Comparison of ENCODE assay signal across 2 cellular contexts in the genomic region with DNA sequence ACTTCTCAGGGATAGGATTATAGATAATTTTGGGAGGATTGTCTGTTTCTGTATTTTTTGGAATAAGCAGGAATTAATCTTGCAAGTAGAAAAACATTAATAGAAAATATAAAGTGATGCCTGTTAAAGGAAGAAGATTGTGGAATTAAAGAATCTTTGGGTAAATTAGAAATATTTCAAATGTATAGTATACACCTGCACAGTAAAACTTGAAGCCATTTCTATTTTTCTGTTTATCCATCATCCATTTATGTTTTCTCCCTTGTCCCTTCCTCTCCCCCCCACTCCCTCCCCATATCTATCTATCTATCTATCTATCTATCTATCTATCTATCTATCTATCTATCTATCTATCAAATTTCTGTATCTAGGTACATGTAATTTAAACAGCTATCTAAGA.
TF ChIP-seq lines count a peak whose summit lies in the region.

No MANE protein-coding gene starts in this region.

TF ChIP-seq in HepG2, 621 proteins besides CTCF, POLR2A, EP300 and RAD21:
- TF ChIP-seq TRIM24 (CRISPR knock-in tag; IDR thresholded peaks at IDR 0.05) = no peak
- peak; percentile 84 for TF ChIP-seq HNRNPK (IDR thresholded peaks at IDR 0.05; ENCODE audit: low read depth, low read length, poor library complexity, severe bottlenecking)

TF ChIP-seq in K562, 482 proteins besides CTCF, POLR2A, EP300 and RAD21:
- TF ChIP-seq MYBL2 (IDR thresholded peaks at IDR 0.05; ENCODE audit: low read depth) = no peak
- TF ChIP-seq MYBL2 (CRISPR knock-in tag; IDR thresholded peaks at IDR 0.05; ENCODE audit: borderline replicate concordance) = no peak
- no peak for TF ChIP-seq XRCC5 (IDR thresholded peaks at IDR 0.05; ENCODE audit: low read depth, low read length)
- peak; percentile 56 for TF ChIP-seq HNRNPK (IDR thresholded peaks at IDR 0.05; ENCODE audit: low read depth, low read length, poor library complexity, severe bottlenecking)
- peak; percentile 64 for TF ChIP-seq DACH1 (IDR thresholded peaks at IDR 0.05; ENCODE audit: partially characterized antibody)
- TF ChIP-seq, protein P1, sequence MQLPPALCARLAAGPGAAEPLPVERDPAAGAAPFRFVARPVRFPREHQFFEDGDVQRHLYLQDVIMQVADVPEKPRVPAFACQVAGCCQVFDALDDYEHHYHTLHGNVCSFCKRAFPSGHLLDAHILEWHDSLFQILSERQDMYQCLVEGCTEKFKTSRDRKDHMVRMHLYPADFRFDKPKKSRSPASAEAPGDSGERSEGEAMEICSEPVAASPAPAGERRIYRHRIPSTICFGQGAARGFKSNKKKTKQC (CRISPR knock-in tag; IDR thresholded peaks at IDR 0.05) = no peak
